ENCODE assay signal across 13 cellular contexts in the genomic region with DNA sequence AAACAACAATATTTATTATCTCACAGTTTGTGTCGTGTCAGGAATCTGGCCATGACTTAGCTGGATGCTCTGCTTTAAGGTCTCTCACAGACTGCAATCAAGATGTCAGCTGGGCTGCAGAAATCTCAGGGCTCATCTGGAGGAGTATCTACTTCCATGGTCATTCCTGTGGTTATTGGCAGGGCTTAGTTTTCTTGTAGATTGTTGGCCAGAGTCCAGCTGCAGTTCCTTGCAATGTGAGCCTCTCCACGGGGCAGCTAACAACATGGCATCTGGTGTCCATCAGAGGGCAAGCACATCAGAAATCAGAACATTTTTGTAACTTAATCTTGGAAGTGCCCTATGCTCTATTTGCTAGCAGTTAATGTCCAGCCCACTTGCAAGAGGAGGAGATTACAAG. TPM values are rescaled to one million over a fixed set of nuclear protein-coding genes. Genes with fewer than 3 reads are reported as not detected.
DNase-seq lines count a peak whose midpoint lies in the region; ATAC-seq and TF ChIP-seq lines count a peak whose summit lies in the region.
"Had no signal": no experiment of that assay in that cellular context is flagged by ENCODE, and none has a peak within 500 bp of the region (broad histone marks: within the 10 kb centered on the region; RNA-seq: fewer than 3 reads in every experiment).

No MANE protein-coding gene starts in this region.

- in situ Hi-C loops in SK-MEL-5 (cut with HindIII; ENCODE audit: low pct_unique_long_range_greater_than_20kb, low sequenced_read_pairs), result no loop called here

- H3K27me3 ChIP-seq in testis, result no peaks in the 10 kb centered on the region

- intact Hi-C loops in testis (cut with DNase I; ENCODE audit: low total_unique reads), result no loop called here

- TF ChIP-seq POLR2A in testis (IDR thresholded peaks at IDR 0.05), result no peak

- 33 to 41% methylated on average over 2 of the region's 2 CpGs for WGBS in testis, 2 donors

- no peaks in the 10 kb centered on the region for H3K9me3 ChIP-seq in testis

- H3K27ac ChIP-seq in testis, result no peak overlapping the region

- no peaks in the 10 kb centered on the region for H3K36me3 ChIP-seq in testis (ENCODE audit: low read depth, missing control alignments)

- no peaks in the 10 kb centered on the region for H3K4me1 ChIP-seq in testis

- no peak overlapping the region for H3K4me3 ChIP-seq in testis

- no peak for TF ChIP-seq CTCF in testis (IDR thresholded peaks at IDR 0.05)

- DNase-seq in NCI-H146 (lab: John Stamatoyannopoulos, UW) (peak; percentile 27), NCI-H146 treated with DMSO at 0.1 percent for 48 hours (lab: John Stamatoyannopoulos, UW; ENCODE audit: unreplicated experiment) (no peak), SK-MEL-5 (ENCODE audit: low read depth, low spot score) (peak; percentile 25), fibroblast of peridontal ligament (ENCODE audit: extremely low read depth) (peak; percentile 94), testis (peak; percentile 18), NCI-H1694 treated with DMSO at 0.1 percent for 48 hours (lab: John Stamatoyannopoulos, UW) (no peak), midbrain (lab: John Stamatoyannopoulos, UW) (no peak)
- DNase-seq: 8988T; activated CD8-positive, alpha-beta T cell treated with anti-CD3 and anti-CD28 coated beads for 36 hours; activated naive CD8-positive, alpha-beta T cell treated with anti-CD3 and anti-CD28 coated beads for 36 hours; KG1; natural killer cell had no signal

- ATAC-seq in HG03039 (IDR thresholded peaks at IDR 0.05; ENCODE audit: unreplicated experiment), result no peak
- ATAC-seq: activated CD8-positive, alpha-beta T cell treated with anti-CD3 and anti-CD28 coated beads for 36 hours; natural killer cell had no signal

RNA-seq across cellular contexts. Expression of gene TDRD3, which starts 45.7 kb away (rescaled TPM):
- 74.1 and 85.7 TPM in 2 replicates for total RNA-seq in SK-MEL-5 (2014; rRNA removed; shearing (Covaris generic))
- 36.9 and 52.0 TPM in 2 replicates for polyA plus RNA-seq in SK-MEL-5 (2015; cell fraction: cytosol; rRNA removed)
- 41.5 and 54.6 TPM in 2 replicates for polyA plus RNA-seq in SK-MEL-5 (2015; cell fraction: nucleus; rRNA removed)
- total RNA-seq in testis, result 10 to 100 TPM; 28.8 to 30.4 TPM
- 21.8 TPM for polyA plus RNA-seq in testis (ENCODE audit: insufficient read depth, low read depth, low replicate concordance)

Comparison
In these comparisons a context has a peak if more than half of its experiments do, and no peak if none do; other contexts are left out.
1. DNase-seq: peak in NCI-H146 (single experiment), SK-MEL-5 (single experiment), fibroblast of peridontal ligament (single experiment) and testis (single experiment); none in NCI-H146 treated with DMSO at 0.1 percent for 48 hours (single experiment), NCI-H1694 treated with DMSO at 0.1 percent for 48 hours (single experiment) and midbrain (single experiment).